In the genomic region with DNA sequence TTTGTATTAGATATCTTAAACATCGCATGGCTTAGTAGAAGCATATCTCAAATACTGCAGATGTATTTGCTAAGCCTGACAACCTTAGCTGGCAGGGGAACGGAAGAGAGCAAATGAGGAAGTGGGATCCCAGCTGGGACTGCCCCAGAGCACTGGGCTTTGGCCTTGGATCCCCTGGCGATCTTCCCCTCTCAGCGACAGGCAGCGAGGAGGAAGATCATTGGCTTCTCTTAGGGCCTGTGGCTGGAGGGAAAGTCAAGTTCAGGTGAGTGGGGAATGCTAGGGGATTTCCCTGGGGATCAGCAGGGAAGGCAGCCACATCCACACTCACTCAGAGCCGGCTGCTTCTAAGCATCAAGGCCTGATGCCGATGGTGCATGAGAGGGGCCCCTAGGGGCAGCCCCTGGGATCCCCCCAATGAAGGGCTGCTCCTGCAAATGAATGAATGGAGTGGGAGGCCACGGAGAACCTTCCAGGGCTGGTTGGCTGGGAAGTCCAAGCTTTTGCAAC, we compare ENCODE assay signal across 9 cellular contexts. TPM values are rescaled to one million over a fixed set of nuclear protein-coding genes. Genes with fewer than 3 reads are reported as not detected.
DNase-seq lines count a peak whose midpoint lies in the region; ATAC-seq, FAIRE-seq and TF ChIP-seq lines count a peak whose summit lies in the region.
"Had no signal": no experiment of that assay in that cellular context is flagged by ENCODE, and none has a peak within 500 bp of the region (broad histone marks: within the 10 kb centered on the region; RNA-seq: fewer than 3 reads in every experiment).

No MANE protein-coding gene starts in this region.

- H3K23me2 ChIP-seq in H1 (ENCODE audit: low read depth, low read length): no peaks in the 10 kb centered on the region

- no peak overlapping the region for H3K9ac ChIP-seq in H1 (replicated peaks in 1 of 4; ENCODE audit: extremely low read depth in 1 of 4, low read depth in 3 of 4, low read length in 3 of 4)

- 48% methylated on average over 8 of the region's 8 CpGs; no CpG with 5 or more reads in 1 of the 2 experiments for WGBS in H1 (ENCODE audit: extremely low coverage in 1 of 2, insufficient coverage in 1 of 2, insufficient read length in 1 of 2, insufficient replicate concordance in 2 of 2, low coverage in 1 of 2, low lambda C conversion rate in 2 of 2, missing lambda C conversion rate in 1 of 2), 2 experiments
- WGBS in small intestine, 3 donors: 9 to 33% (median 24%) methylated on average over 8 of the region's 8 CpGs

- H3K4me2 ChIP-seq in H1 (ENCODE audit: insufficient read depth in 1 of 2, low read depth in 2 of 2, low read length in 2 of 2): no peak overlapping the region; a peak in 2 of 4 replicates

- CTCF ChIA-PET in Calu3 (lab: Charles Lee) (no interaction called here), H1 (lab: Charles Lee; ENCODE audit: partially characterized antibody) (interaction anchor here (0.7 to 8.7 kb wide), 14 partner anchors 8 to 254 kb away, joined by 3 to 129 read pairs (median 3); no protein-coding TSS in a partner anchor), HEK293T (lab: Yijun Ruan, JAX) (no interaction called here)

- H3K27ac ChIP-seq in H1 (ENCODE audit: low read depth, low read length) (no peak overlapping the region), small intestine (ENCODE audit: low read depth in 1 of 2, low read length in 1 of 2) (peak overlapping the region in 1 of 2 donors; percentile 76)
- H3K27ac ChIP-seq: VCaP had no signal

- no peak overlapping the region for H3K4me3 ChIP-seq in H1 (ENCODE audit: extremely low read depth in 1 of 4, insufficient read depth in 2 of 4, low read depth in 3 of 4, low read length in 4 of 4)
- no peak overlapping the region for H3K4me3 ChIP-seq in small intestine (ENCODE audit: low read depth in 1 of 2, low read length in 2 of 2)

- H2BK12ac ChIP-seq in H1 (ENCODE audit: low read depth, low read length): no peak overlapping the region

- peak overlapping the region; percentile 84; the same call in 1 of the 2 replicates for H2AFZ ChIP-seq in H1 (ENCODE audit: low read length)

- H3K79me2 ChIP-seq in H1 (ENCODE audit: control insufficient read depth in 1 of 2, insufficient read depth in 2 of 2, low read length in 2 of 2): no peaks in the 10 kb centered on the region

- peak; percentile 46 to 57; a peak in 3 of 4 replicates for TF ChIP-seq RAD21 in H1 (IDR thresholded peaks at IDR 0.05 in 1 of 2, conservative IDR thresholded peaks at IDR 0.05 in 1 of 2; ENCODE audit: low read depth in 2 of 2, low read length in 2 of 2)

- peak overlapping the region; percentile 48 for H3K18ac ChIP-seq in H1 (ENCODE audit: extremely low read depth, low read length)

- no peaks in the 10 kb centered on the region for H3K36me3 Mint-ChIP-seq in Calu3 (ENCODE audit: insufficient read depth, unreplicated experiment)

- TF ChIP-seq EP300 in H1 (IDR thresholded peaks at IDR 0.05; ENCODE audit: borderline replicate concordance in 1 of 2, low read depth in 2 of 2, low read length in 2 of 2): no peak

- H3K14ac ChIP-seq in H1 (ENCODE audit: insufficient read length): no peak overlapping the region

- no peak overlapping the region; the same call in 1 of the 2 replicates for H2BK5ac ChIP-seq in H1 (ENCODE audit: low read depth, low read length)

- no peaks in the 10 kb centered on the region for H3K79me1 ChIP-seq in H1 (ENCODE audit: low read depth, low read length)

- no peak for FAIRE-seq in H1 (lab: Jason Lieb, UNC)
- no peak for FAIRE-seq in small intestine (lab: Jason Lieb, UNC)

- H3K4me1 ChIP-seq in H1 (replicated peaks in 1 of 4; ENCODE audit: control insufficient read depth in 3 of 4, insufficient read depth in 4 of 4, low read length in 3 of 4): peaks cover 0 to 3% (median 1%) of the 10 kb centered on the region in 4 experiments; a peak in 2 of 7 replicates
- no peaks in the 10 kb centered on the region for H3K4me1 ChIP-seq in small intestine (ENCODE audit: control insufficient read depth in 2 of 2, insufficient read depth in 1 of 2, low read depth in 1 of 2, low read length in 1 of 2)

- peaks cover 2% of the 10 kb centered on the region for H3K27me3 Mint-ChIP-seq in Calu3 (ENCODE audit: unreplicated experiment)

- no peaks in the 10 kb centered on the region for H3K9me3 Mint-ChIP-seq in Calu3 (ENCODE audit: low read depth, unreplicated experiment)

- H2BK120ac ChIP-seq in H1 (replicated peaks; ENCODE audit: low read depth, low read length): no peak overlapping the region

- 0 out of 2 replicates have a peak overlapping the region, but pooled peaks have one; percentile 61 for H2BK15ac ChIP-seq in H1 (ENCODE audit: low read length)

- H2AK5ac ChIP-seq in H1 (ENCODE audit: low read depth, low read length): no peak overlapping the region

- intact Hi-C loops in Calu3 (cut with micrococcal nuclease; ENCODE audit: unreplicated experiment): no loop called here

- H4K20me1 ChIP-seq in H1 (replicated peaks in 1 of 2; ENCODE audit: control insufficient read depth in 1 of 2, insufficient read depth in 2 of 2, low read length in 2 of 2): no peaks in the 10 kb centered on the region

- no peak overlapping the region for H2BK20ac ChIP-seq in H1 (ENCODE audit: low read length)

- 0 out of 7 replicates have a peak, but pooled peaks cover 0 to 3% (median 1%) of the 10 kb centered on the region in 4 experiments for H3K27me3 ChIP-seq in H1 (replicated peaks in 1 of 4; ENCODE audit: control insufficient read depth in 3 of 4, extremely low read depth in 1 of 4, insufficient read depth in 3 of 4, low read length in 3 of 4)
- no peaks in the 10 kb centered on the region for H3K27me3 ChIP-seq in small intestine (ENCODE audit: control insufficient read depth in 2 of 2, insufficient read depth in 2 of 2, low read length in 2 of 2)

- H3K23ac ChIP-seq in H1 (ENCODE audit: insufficient read length): no peak overlapping the region

- no peak overlapping the region for H3K4me3 Mint-ChIP-seq in Calu3 (ENCODE audit: low read depth, unreplicated experiment)

- TF ChIP-seq CTCF in Calu3 (IDR thresholded peaks at IDR 0.05; ENCODE audit: unreplicated experiment) (no peak), H1 (IDR thresholded peaks at IDR 0.05; ENCODE audit: control extremely low read depth in 1 of 3, insufficient read depth in 1 of 3, low read depth in 1 of 3, low read length in 3 of 3) (peak; percentile 48 to 54 (median 49))

- H3K9me3 ChIP-seq in H1 (ENCODE audit: insufficient read depth in 2 of 2, low read depth in 1 of 2, low read length in 1 of 2) (no peaks in the 10 kb centered on the region), small intestine (ENCODE audit: control insufficient read depth, low read depth) (no peaks in the 10 kb centered on the region)

- H3K4ac ChIP-seq in H1 (replicated peaks; ENCODE audit: insufficient read length, low read depth, low read length): no peak overlapping the region

- H4K5ac ChIP-seq in H1 (ENCODE audit: insufficient read length, low read depth, low read length): no peak overlapping the region

- H3K36me3 ChIP-seq in H1 (ENCODE audit: control insufficient read depth in 2 of 4, insufficient read depth in 4 of 4, low read length in 3 of 4) (no peaks in the 10 kb centered on the region), small intestine (ENCODE audit: control insufficient read depth in 2 of 2, insufficient read depth in 2 of 2, low read length in 2 of 2) (no peaks in the 10 kb centered on the region)

- POLR2A ChIA-PET in H1 (lab: Charles Lee; ENCODE audit: partially characterized antibody) (no interaction called here), HEK293T (lab: Yijun Ruan, JAX) (no interaction called here)

- H3K4me1 Mint-ChIP-seq in Calu3 (ENCODE audit: low read depth, unreplicated experiment): peaks cover 21% of the 10 kb centered on the region

- no peak overlapping the region for H3K56ac ChIP-seq in H1 (replicated peaks; ENCODE audit: insufficient read length, low read depth, low read length)

- no TSS peak for BruUV-seq in Calu3 (replicated peaks; lab: Mats Ljungman, UMichigan)

- no peak overlapping the region for H4K91ac ChIP-seq in H1 (replicated peaks; ENCODE audit: insufficient read length, low read length)

- H4K8ac ChIP-seq in H1 (ENCODE audit: extremely low read depth, insufficient read depth, low read length): peak overlapping the region; percentile 53; the same call in 1 of the 2 replicates

- no peak for TF ChIP-seq POLR2A in H1 (IDR thresholded peaks at IDR 0.05; ENCODE audit: control extremely low read depth in 1 of 2, low read depth in 2 of 2, low read length in 2 of 2)

- H3K27ac Mint-ChIP-seq in Calu3 (ENCODE audit: unreplicated experiment): peak overlapping the region; percentile 54

- ATAC-seq in GM19468 (IDR thresholded peaks at IDR 0.05; ENCODE audit: extremely low read depth, unreplicated experiment) (peak; percentile 64), HG03439 (IDR thresholded peaks at IDR 0.05; ENCODE audit: unreplicated experiment) (peak; percentile 85)

- DNase-seq in Calu3 (peak; percentile 82), H1 (ENCODE audit: low read depth in 1 of 2, low spot score in 2 of 2) (peak in 1 of 2 experiments; percentile 62), small intestine (peak; percentile 30), NCI-H748 treated with DMSO at 0.1 percent for 48 hours (lab: John Stamatoyannopoulos, UW) (no peak), HEK293T (ENCODE audit: extremely low spot score) (no peak), dermis blood vessel endothelial cell (no peak)

TF ChIP-seq in H1, 55 proteins besides CTCF, POLR2A, EP300 and RAD21 (continues in another document):
- peak; percentile 59; the same call in 1 of the 2 replicates for TF ChIP-seq BACH1 (IDR thresholded peaks at IDR 0.05; ENCODE audit: low read length)
- no peak for TF ChIP-seq CREB1 (IDR thresholded peaks at IDR 0.05)
- 0 out of 2 replicates have a peak, but pooled peaks have one; percentile 23 for TF ChIP-seq TBP (IDR thresholded peaks at IDR 0.05; ENCODE audit: low read depth, low read length)
- TF ChIP-seq ASH2L (IDR thresholded peaks at IDR 0.05; ENCODE audit: low read length): no peak

TF ChIP-seq in HEK293T, 16 proteins besides CTCF, POLR2A, EP300 and RAD21:
- TF ChIP-seq FOXK2 (IDR thresholded peaks at IDR 0.05) (no peak), BHLHE40 (IDR thresholded peaks at IDR 0.05; ENCODE audit: borderline replicate concordance) (no peak), FOXM1 (IDR thresholded peaks at IDR 0.05; ENCODE audit: borderline replicate concordance) (no peak), LEF1 (IDR thresholded peaks at IDR 0.05; ENCODE audit: borderline replicate concordance) (no peak)

RNA-seq across cellular contexts. Expression of a gene that starts 42.0 kb away (rescaled TPM):
- not detected in 2 replicates for total RNA-seq in Calu3 (2022)
- total RNA-seq in H1 (2021; fragmentation: NEBNext Ultra II Directional; extraction: Animal tissue kit (Norgen Biotek cat#: 25700)): not detected in 2 replicates
- polyA plus RNA-seq in H1 (2011; rRNA removed): not detected in 2 replicates
- polyA plus RNA-seq in H1 (2011; cell fraction: cytosol; rRNA removed): not detected
- polyA plus RNA-seq in H1 (2011; cell fraction: nucleus; rRNA removed): not detected
- polyA plus RNA-seq in H1 (2012, experiment 1 of 2): not detected in 4 replicates
- not detected for polyA plus RNA-seq in H1 (2012, experiment 2 of 2)
- polyA plus RNA-seq in H1 (2013, experiment 1 of 2): not detected
- not detected for polyA plus RNA-seq in H1 (2013, experiment 2 of 2)
- polyA minus RNA-seq in H1 (2011; rRNA and poly(A)+ RNA removed): not detected in 2 replicates
- not detected for polyA minus RNA-seq in H1 (2011; cell fraction: cytosol; rRNA and poly(A)+ RNA removed)
- not detected for polyA minus RNA-seq in H1 (2011; cell fraction: nucleus; rRNA and poly(A)+ RNA removed)
- not detected for polyA plus RNA-seq in small intestine
- not detected in 2 replicates for total RNA-seq in dermis blood vessel endothelial cell

Comparison
In these comparisons a context has a peak if more than half of its experiments do, and no peak if none do; other contexts are left out.
1. DNase-seq: peak in Calu3 (single experiment) and small intestine (single experiment); none in NCI-H748 treated with DMSO at 0.1 percent for 48 hours (single experiment), HEK293T (single experiment) and dermis blood vessel endothelial cell (single experiment).